8 cellular contexts compared by ENCODE assay signal in the genomic region with DNA sequence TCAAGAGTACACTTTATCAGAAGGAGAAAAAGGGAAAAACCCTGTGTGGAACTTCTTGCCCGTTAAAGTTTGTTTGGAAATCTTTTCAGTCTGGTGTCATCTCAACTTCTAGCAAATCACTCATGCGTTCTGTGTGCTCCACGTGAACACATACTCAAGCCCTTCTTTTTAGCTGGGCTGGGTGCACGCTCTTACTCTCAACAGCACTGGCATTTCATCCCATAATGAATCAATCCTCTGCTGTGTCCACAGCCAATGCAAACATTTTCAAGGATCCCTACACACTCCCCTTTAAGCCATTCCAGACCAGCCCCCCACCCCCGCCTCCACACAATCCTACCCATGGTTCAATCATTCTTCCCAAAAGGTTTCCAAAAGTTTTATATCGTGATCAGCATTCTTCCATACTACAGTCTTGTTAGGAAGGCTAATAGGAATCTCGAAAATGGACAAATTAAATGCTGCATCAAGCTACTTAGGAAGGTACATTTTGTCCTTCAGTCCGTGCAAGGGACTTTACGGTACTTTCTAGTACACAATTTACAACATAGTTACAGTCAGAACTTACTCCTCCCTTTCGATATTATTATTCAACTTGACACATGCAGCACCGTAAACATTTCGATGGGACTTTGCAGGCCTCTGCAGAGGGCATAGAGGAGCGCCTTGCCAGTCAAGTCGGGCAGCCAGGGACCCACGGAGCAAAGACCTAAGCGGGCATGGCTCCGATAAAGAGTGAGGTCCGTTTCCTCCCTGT. TPM values are rescaled to one million over a fixed set of nuclear protein-coding genes. Genes with fewer than 3 reads are reported as not detected.
DNase-seq lines count a peak whose midpoint lies in the region; ATAC-seq and TF ChIP-seq lines count a peak whose summit lies in the region.

No MANE protein-coding gene starts in this region.

- intact Hi-C loops in dorsolateral prefrontal cortex (cut with DNase I) = loop anchor here in 1 of 2 donors (10.0 kb wide), 2 partner anchors 553 to 1047 kb away; no protein-coding TSS in a partner anchor

- H3K27me3 Mint-ChIP-seq in naive thymus-derived CD8-positive, alpha-beta T cell = no peaks in the 10 kb centered on the region

- H3K4me3 ChIP-seq in dorsolateral prefrontal cortex = peak overlapping the region; percentile 58 to 97 (median 89)

- peak overlapping the region; percentile 86 to 99 (median 96) for H3K4me3 Mint-ChIP-seq in naive thymus-derived CD8-positive, alpha-beta T cell

- H3K9me3 Mint-ChIP-seq in naive thymus-derived CD8-positive, alpha-beta T cell = no peaks in the 10 kb centered on the region

- no peak for TF ChIP-seq CTCF in dorsolateral prefrontal cortex (IDR thresholded peaks at IDR 0.05 in 54 of 56, conservative IDR thresholded peaks at IDR 0.05 in 2 of 56; ENCODE audit: low read depth in 1 of 56, partially characterized antibody in 56 of 56)

- POLR2A ChIA-PET in naive thymus-derived CD8-positive, alpha-beta T cell (lab: Charles Lee) = interaction anchor here (1.0 to 7.3 kb wide), 3 partner anchors 9 to 38 kb away, joined by 3 to 93 read pairs (median 3); no protein-coding TSS in a partner anchor

- peaks cover 28 to 53% (median 43%) of the 10 kb centered on the region in 4 donors for H3K4me1 Mint-ChIP-seq in naive thymus-derived CD8-positive, alpha-beta T cell

- H3K27ac Mint-ChIP-seq in naive thymus-derived CD8-positive, alpha-beta T cell = peak overlapping the region; percentile 89 to 99 (median 93)

- H3K27me3 ChIP-seq in dorsolateral prefrontal cortex = no peaks in the 10 kb centered on the region

- ATAC-seq in GM18861 (IDR thresholded peaks at IDR 0.05; ENCODE audit: unreplicated experiment) (peak; percentile 16), GM21717 (IDR thresholded peaks at IDR 0.05; ENCODE audit: unreplicated experiment) (no peak), GM19328 (IDR thresholded peaks at IDR 0.05; ENCODE audit: unreplicated experiment) (no peak)
- ATAC-seq in naive thymus-derived CD8-positive, alpha-beta T cell = peak in 1 of 2 donors; percentile 1

- peak; percentile 22 to 25 for DNase-seq in AML-193 (lab: John Stamatoyannopoulos, UW)
- peak; percentile 61 for DNase-seq in RKO (ENCODE audit: low spot score)
- DNase-seq in dorsolateral prefrontal cortex = no peak
- DNase-seq in naive thymus-derived CD8-positive, alpha-beta T cell = no peak
- DNase-seq in GM03348 (ENCODE audit: low spot score) = no peak

- H3K27ac ChIP-seq in dorsolateral prefrontal cortex = peak overlapping the region in 50 of 59 donors; percentile 70 to 99 (median 96)

- H3K36me3 Mint-ChIP-seq in naive thymus-derived CD8-positive, alpha-beta T cell = peaks cover 0 to 7% (median 5%) of the 10 kb centered on the region in 3 donors

RNA-seq across cellular contexts. Expression of a gene that starts 1.5 kb away (rescaled TPM):
- total RNA-seq in dorsolateral prefrontal cortex = 10 to 100 TPM; 32.1 to 76.5 (median 56.0) TPM
- 10 to 100 TPM; 34.7 to 35.1 TPM for total RNA-seq in naive thymus-derived CD8-positive, alpha-beta T cell
- polyA plus RNA-seq in naive thymus-derived CD8-positive, alpha-beta T cell = 10 to 100 TPM; 14.7 to 28.5 (median 19.6) TPM

RNA-seq across cellular contexts. Expression of a gene that starts 3.1 kb away (rescaled TPM):
- total RNA-seq in dorsolateral prefrontal cortex = 10 to 100 TPM; 24.7 to 83.6 (median 37.5) TPM
- 10 to 100 TPM; 32.8 to 33.6 TPM for total RNA-seq in naive thymus-derived CD8-positive, alpha-beta T cell
- polyA plus RNA-seq in naive thymus-derived CD8-positive, alpha-beta T cell = 1 to 10 TPM; 2.8 to 7.1 (median 3.7) TPM

Comparison
In these comparisons a context has a peak if more than half of its experiments do, and no peak if none do; other contexts are left out.
1. DNase-seq: peak in AML-193 (2 of 2) and RKO (single experiment); none in dorsolateral prefrontal cortex (0 of 10), naive thymus-derived CD8-positive, alpha-beta T cell (0 of 10) and GM03348 (single experiment).